ENCODE assay signal across 20 cellular contexts in the genomic region with DNA sequence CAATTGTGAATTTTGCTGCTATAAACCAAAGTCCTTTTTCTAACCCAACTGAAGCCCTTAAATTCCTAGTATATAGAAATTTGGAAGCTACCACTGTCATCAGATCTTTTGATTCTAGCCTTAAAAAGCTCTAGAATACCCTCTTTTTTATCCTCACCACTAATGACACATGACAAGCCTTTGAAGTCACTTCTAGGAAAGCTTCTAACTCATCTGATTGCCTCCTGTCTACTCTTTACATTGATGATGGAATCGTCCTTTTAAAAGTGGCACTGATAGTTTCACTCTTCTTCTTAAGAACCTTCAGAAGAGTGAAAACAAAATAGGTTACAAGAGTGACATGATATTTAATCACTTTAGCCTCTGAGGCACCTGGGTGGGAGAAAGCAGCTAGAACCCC.
DNase-seq lines count a peak whose midpoint lies in the region; ATAC-seq, FAIRE-seq and TF ChIP-seq lines count a peak whose summit lies in the region.
"Had no signal": no experiment of that assay in that cellular context is flagged by ENCODE, and none has a peak within 500 bp of the region (broad histone marks: within the 10 kb centered on the region; RNA-seq: fewer than 3 reads in every experiment).

No MANE protein-coding gene starts in this region.

- peak; percentile 20 for ATAC-seq in T-helper 17 cell
- ATAC-seq in GM19455 (IDR thresholded peaks at IDR 0.05; ENCODE audit: unreplicated experiment): no peak
- ATAC-seq: pancreas, right lobe of liver had no signal

- H3K4me3 ChIP-seq in BLaER1: no peak overlapping the region
- no peak overlapping the region for H3K4me3 ChIP-seq in CD4-positive, alpha-beta memory T cell (ENCODE audit: low read length in 2 of 2)
- H3K4me3 ChIP-seq: lower lobe of right lung, pancreas, right lobe of liver, tibial artery had no signal

- H3K4me3 Mint-ChIP-seq in CD4-positive, alpha-beta memory T cell: peak overlapping the region in 5 of 8 donors; percentile 3 to 71 (median 54)
- H3K4me3 Mint-ChIP-seq in T-helper 17 cell: no peak overlapping the region
- H3K4me3 Mint-ChIP-seq in immature natural killer cell: peak overlapping the region in 4 of 5 donors; percentile 9 to 57 (median 24)
- H3K4me3 Mint-ChIP-seq: dendritic cell treated with granulocyte-macrophage colony-stimulating factor and Interleukin-4, amounts not matched to agents 40 ng/mL and 50 ng/mL, for 4 days; H9 had no signal

- H3K27me3 Mint-ChIP-seq in CD4-positive, alpha-beta memory T cell: no peaks in the 10 kb centered on the region
- no peaks in the 10 kb centered on the region for H3K27me3 Mint-ChIP-seq in T-helper 17 cell
- peaks cover 0 to 5% (median 3%) of the 10 kb centered on the region in 3 donors for H3K27me3 Mint-ChIP-seq in immature natural killer cell (ENCODE audit: low read depth in 3 of 3)
- H3K27me3 Mint-ChIP-seq: dendritic cell treated with granulocyte-macrophage colony-stimulating factor and Interleukin-4, amounts not matched to agents 40 ng/mL and 50 ng/mL, for 4 days had no signal

- no peaks in the 10 kb centered on the region for H3K9me3 Mint-ChIP-seq in CD4-positive, alpha-beta memory T cell
- no peaks in the 10 kb centered on the region for H3K9me3 Mint-ChIP-seq in immature natural killer cell
- H3K9me3 Mint-ChIP-seq: dendritic cell treated with granulocyte-macrophage colony-stimulating factor and Interleukin-4, amounts not matched to agents 40 ng/mL and 50 ng/mL, for 4 days; H9 had no signal

- no peaks in the 10 kb centered on the region for H3K27me3 ChIP-seq in BLaER1
- no peaks in the 10 kb centered on the region for H3K27me3 ChIP-seq in CD4-positive, alpha-beta memory T cell (ENCODE audit: insufficient read depth, low read length)
- H3K27me3 ChIP-seq: pancreas, right lobe of liver, tibial artery had no signal

- H3K27ac ChIP-seq in BLaER1: no peak overlapping the region
- H3K27ac ChIP-seq in CD4-positive, alpha-beta memory T cell (ENCODE audit: low read depth, low read length): no peak overlapping the region
- H3K27ac ChIP-seq: brain microvascular endothelial cell, lower lobe of right lung, pancreas, right lobe of liver, tibial artery had no signal

- no peaks in the 10 kb centered on the region for H3K9me3 ChIP-seq in BLaER1
- no peaks in the 10 kb centered on the region for H3K9me3 ChIP-seq in CD4-positive, alpha-beta memory T cell (ENCODE audit: control insufficient read depth in 1 of 2, low read length in 2 of 2)
- H3K9me3 ChIP-seq in T-helper 17 cell (ENCODE audit: control insufficient read depth, low read length, poor library complexity, severe bottlenecking): no peaks in the 10 kb centered on the region
- H3K9me3 ChIP-seq: lower lobe of right lung, pancreas, right lobe of liver, tibial artery had no signal

- H3K9ac ChIP-seq in BLaER1: no peak overlapping the region

- no peaks in the 10 kb centered on the region for H4K20me1 ChIP-seq in BLaER1

- peak in 1 of 5 donors; percentile 26 for DNase-seq in CD4-positive, alpha-beta memory T cell
- DNase-seq in T-helper 17 cell (no peak), immature natural killer cell (no peak), GM12892 (ENCODE audit: insufficient read length) (no peak)
- DNase-seq in activated CD4-positive, CD25-positive, alpha-beta regulatory T cell treated with anti-CD3 and anti-CD28 coated beads, Interleukin-2, amount 50 U/mL, for 72 hours: no peak
- DNase-seq: H9, lower lobe of right lung, MM.1S, NCI-H2171 treated with DMSO at 0.1 percent for 48 hours, NCI-H69, pancreas, right lobe of liver, SIG-M5, tibial artery had no signal

- peak overlapping the region; percentile 10; the same call in 1 of the 2 replicates for H3K4me2 ChIP-seq in BLaER1

- no peak for TF ChIP-seq POLR2A in GM12892 (IDR thresholded peaks at IDR 0.05; ENCODE audit: low read depth, low read length)

- no peaks in the 10 kb centered on the region for H3K36me3 ChIP-seq in BLaER1
- H3K36me3 ChIP-seq in CD4-positive, alpha-beta memory T cell (ENCODE audit: insufficient read depth, low read length): no peaks in the 10 kb centered on the region
- H3K36me3 ChIP-seq: brain microvascular endothelial cell, lower lobe of right lung, pancreas, right lobe of liver, tibial artery had no signal

- POLR2A ChIA-PET in CD4-positive, alpha-beta memory T cell (lab: Charles Lee; ENCODE audit: partially characterized antibody): interaction anchor here (1.0 to 4.7 kb wide), 7 partner anchors 9 to 213 kb away, joined by 3 to 32 read pairs (median 4); a partner anchor contains a TSS

- peak overlapping the region; percentile 2 to 90 (median 57) for H3K27ac Mint-ChIP-seq in CD4-positive, alpha-beta memory T cell
- H3K27ac Mint-ChIP-seq in T-helper 17 cell: peak overlapping the region; percentile 91
- H3K27ac Mint-ChIP-seq in immature natural killer cell: peak overlapping the region in 2 of 6 donors; percentile 9 to 24
- H3K27ac Mint-ChIP-seq: dendritic cell treated with granulocyte-macrophage colony-stimulating factor and Interleukin-4, amounts not matched to agents 40 ng/mL and 50 ng/mL, for 4 days; H9 had no signal

- H3K4me1 ChIP-seq in BLaER1: peaks cover 60% of the 10 kb centered on the region
- H3K4me1 ChIP-seq in CD4-positive, alpha-beta memory T cell (ENCODE audit: insufficient read depth, low read length): peaks cover 61% of the 10 kb centered on the region
- H3K4me1 ChIP-seq: pancreas, right lobe of liver, tibial artery had no signal

- intact Hi-C loops in CD4-positive, alpha-beta memory T cell (cut with micrococcal nuclease): loop anchor here (2.0 kb wide), 1 partner anchor 17 kb away; no protein-coding TSS in a partner anchor

- CTCF ChIA-PET in CD4-positive, alpha-beta memory T cell (lab: Charles Lee; ENCODE audit: partially characterized antibody): interaction anchor here (0.9 to 1.8 kb wide), 6 partner anchors 10 to 208 kb away, joined by 3 to 6 read pairs (median 4); no protein-coding TSS in a partner anchor

- FAIRE-seq in GM12892 (lab: Jason Lieb, UNC): no peak
- FAIRE-seq: G401.6, islet of Langerhans, pancreas had no signal

- no peaks in the 10 kb centered on the region for H3K36me3 Mint-ChIP-seq in CD4-positive, alpha-beta memory T cell
- H3K36me3 Mint-ChIP-seq in T-helper 17 cell (ENCODE audit: low read depth) (peaks cover 2% of the 10 kb centered on the region), immature natural killer cell (no peaks in the 10 kb centered on the region)

- peaks cover 43 to 68% (median 57%) of the 10 kb centered on the region in 4 donors for H3K4me1 Mint-ChIP-seq in CD4-positive, alpha-beta memory T cell
- H3K4me1 Mint-ChIP-seq in T-helper 17 cell: peaks cover 39% of the 10 kb centered on the region
- H3K4me1 Mint-ChIP-seq in immature natural killer cell: peaks cover 32 to 53% of the 10 kb centered on the region in 2 donors
